Comparison of ENCODE assay signal across 8 cellular contexts in genomic region chr14:88168498-88169165, GRCh38.
A peak's percentile ranks its signal among the peaks of the same experiment; 100 is the strongest.
DNase-seq lines count a peak whose midpoint lies in the region; ATAC-seq and TF ChIP-seq lines count a peak whose summit lies in the region.

No MANE protein-coding gene starts in this region.

- DNase-seq in GM03348 (ENCODE audit: low spot score) (peak; percentile 73), lung microvascular endothelial cell (ENCODE audit: low read depth in 2 of 2) (peak; percentile 47 to 50), NCI-H1105 (lab: John Stamatoyannopoulos, UW) (no peak)
- peak; percentile 53 for DNase-seq in central memory CD4-positive, alpha-beta T cell
- DNase-seq in stimulated activated naive CD4-positive, alpha-beta T cell (lab: John Stamatoyannopoulos, UW) = peak in 5 of 6 experiments; percentile 7 to 57 (median 28)

- no peak overlapping the region for H3K27ac ChIP-seq in VCaP

- ATAC-seq in GM21529 (IDR thresholded peaks at IDR 0.05; ENCODE audit: unreplicated experiment) = peak; percentile 87

- peak; percentile 74 for TF ChIP-seq CTCF in VCaP (conservative IDR thresholded peaks at IDR 0.05)

- no peak for TF ChIP-seq EP300 in Ishikawa (IDR thresholded peaks at IDR 0.05; ENCODE audit: borderline replicate concordance)

- peak; percentile 62 for TF ChIP-seq RAD21 in Ishikawa (IDR thresholded peaks at IDR 0.05; ENCODE audit: low read depth)

TF ChIP-seq in Ishikawa, 13 proteins besides CTCF, POLR2A, EP300 and RAD21:
- no peak for TF ChIP-seq NFIC (IDR thresholded peaks at IDR 0.05)
- TF ChIP-seq TAF1 (IDR thresholded peaks at IDR 0.05; ENCODE audit: low read depth) = no peak
- no peak for TF ChIP-seq TEAD4 (IDR thresholded peaks at IDR 0.05)
- no peak for TF ChIP-seq CEBPB (IDR thresholded peaks at IDR 0.05)
- no peak for TF ChIP-seq MAX (IDR thresholded peaks at IDR 0.05)
- TF ChIP-seq YY1 (IDR thresholded peaks at IDR 0.05; ENCODE audit: low read depth) = no peak
- no peak for TF ChIP-seq ZBTB7A (IDR thresholded peaks at IDR 0.05; ENCODE audit: low read depth)
- TF ChIP-seq TCF12 (IDR thresholded peaks at IDR 0.05; ENCODE audit: low read depth) = no peak
- no peak for TF ChIP-seq USF1 (IDR thresholded peaks at IDR 0.05)
- TF ChIP-seq REST (IDR thresholded peaks at IDR 0.05; ENCODE audit: low read depth) = no peak
- no peak for TF ChIP-seq FOXM1 (IDR thresholded peaks at IDR 0.05; ENCODE audit: borderline replicate concordance, low read depth)
- no peak for TF ChIP-seq EGR1 (IDR thresholded peaks at IDR 0.05)
- TF ChIP-seq CREB1 (IDR thresholded peaks at IDR 0.05; ENCODE audit: low read depth) = no peak
